ENCODE assay signal across 1 cellular context in the genomic region with DNA sequence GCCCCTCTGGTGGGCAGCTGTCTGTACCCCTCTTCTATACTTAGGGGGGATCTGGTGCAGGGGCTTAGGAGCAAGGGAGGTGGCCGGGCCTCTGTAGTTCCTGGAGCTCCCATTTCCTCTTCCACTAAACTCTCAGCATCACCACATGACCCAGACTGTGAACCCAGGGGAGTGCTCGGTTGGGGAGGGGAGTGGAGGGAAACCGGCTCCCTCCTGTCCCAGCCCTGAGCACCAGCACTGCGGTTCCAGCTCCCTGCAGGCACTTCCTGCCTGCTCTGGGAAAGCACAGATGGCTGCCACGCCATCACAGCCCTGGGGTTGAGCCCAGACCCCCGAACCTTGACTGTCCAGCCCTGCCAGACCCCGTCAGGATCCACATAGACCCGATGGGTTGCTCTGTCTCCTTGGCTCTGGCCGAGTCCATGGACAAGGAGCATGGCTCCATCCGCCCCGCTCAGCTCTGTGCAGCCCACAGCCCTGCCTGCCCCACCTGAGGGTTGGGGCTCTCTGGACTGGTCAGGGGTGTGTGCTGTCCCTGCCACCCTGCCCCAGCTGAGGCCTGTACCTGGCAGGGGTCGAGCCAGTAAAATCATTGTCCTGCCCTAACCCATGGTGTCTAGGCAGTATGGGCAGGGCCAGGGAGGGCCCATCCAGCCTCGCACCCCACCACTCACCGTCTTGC.
TF ChIP-seq lines count a peak whose summit lies in the region.

No MANE protein-coding gene starts in this region.

TF ChIP-seq in H1, 55 proteins besides CTCF, POLR2A, EP300 and RAD21:
- no peak for TF ChIP-seq RBBP5 (IDR thresholded peaks at IDR 0.05; ENCODE audit: borderline replicate concordance, low read depth, low read length)
- TF ChIP-seq, protein P1, sequence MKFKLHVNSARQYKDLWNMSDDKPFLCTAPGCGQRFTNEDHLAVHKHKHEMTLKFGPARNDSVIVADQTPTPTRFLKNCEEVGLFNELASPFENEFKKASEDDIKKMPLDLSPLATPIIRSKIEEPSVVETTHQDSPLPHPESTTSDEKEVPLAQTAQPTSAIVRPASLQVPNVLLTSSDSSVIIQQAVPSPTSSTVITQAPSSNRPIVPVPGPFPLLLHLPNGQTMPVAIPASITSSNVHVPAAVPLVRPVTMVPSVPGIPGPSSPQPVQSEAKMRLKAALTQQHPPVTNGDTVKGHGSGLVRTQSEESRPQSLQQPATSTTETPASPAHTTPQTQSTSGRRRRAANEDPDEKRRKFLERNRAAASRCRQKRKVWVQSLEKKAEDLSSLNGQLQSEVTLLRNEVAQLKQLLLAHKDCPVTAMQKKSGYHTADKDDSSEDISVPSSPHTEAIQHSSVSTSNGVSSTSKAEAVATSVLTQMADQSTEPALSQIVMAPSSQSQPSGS (IDR thresholded peaks at IDR 0.05; ENCODE audit: low read length), result no peak
- TF ChIP-seq CTBP2 (IDR thresholded peaks at IDR 0.05; ENCODE audit: borderline replicate concordance, insufficient read depth, insufficient read length, low read length), result no peak
